ENCODE assay signal across 28 cellular contexts in the genomic region with DNA sequence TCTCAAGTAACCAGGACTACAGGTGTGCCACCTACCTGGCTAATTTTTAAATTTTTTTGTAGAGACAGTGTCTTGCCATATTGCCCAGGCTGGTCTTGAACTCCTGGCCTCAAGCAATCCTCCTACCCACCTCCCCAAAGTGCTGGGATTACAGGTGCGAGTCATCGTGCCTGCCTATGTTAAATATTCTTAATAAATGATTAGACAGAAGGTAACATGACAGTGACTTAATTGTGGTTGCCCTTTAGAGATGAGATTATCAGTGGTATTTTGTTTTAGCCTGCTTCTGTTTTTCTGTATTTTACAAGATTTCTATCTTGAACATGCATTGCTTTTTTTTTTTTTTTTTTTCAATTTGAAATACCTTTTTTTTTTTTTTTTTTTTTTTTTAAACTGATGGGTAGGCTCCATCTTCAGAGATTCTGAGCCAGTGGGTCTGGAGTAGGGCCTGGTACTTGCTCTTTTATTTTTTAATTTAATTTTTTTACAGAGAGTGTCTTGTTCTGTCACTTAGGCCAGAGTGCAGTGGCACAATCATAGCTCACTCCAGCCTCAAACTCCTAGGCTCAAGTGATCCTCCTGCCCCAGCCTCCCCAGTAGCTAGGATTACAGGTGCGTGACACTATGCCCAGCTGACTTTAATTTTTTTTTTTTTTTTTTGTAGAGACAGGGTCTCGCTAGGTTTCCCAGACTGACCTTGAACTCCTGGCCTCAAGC.
A peak's percentile ranks its signal among the peaks of the same experiment; 100 is the strongest.
DNase-seq lines count a peak whose midpoint lies in the region; ATAC-seq and TF ChIP-seq lines count a peak whose summit lies in the region.
"Had no signal": no experiment of that assay in that cellular context is flagged by ENCODE, and none has a peak within 500 bp of the region (broad histone marks: within the 10 kb centered on the region; RNA-seq: fewer than 3 reads in every experiment).

No MANE protein-coding gene starts in this region.

- TF ChIP-seq EP300 in stomach (IDR thresholded peaks at IDR 0.05), result no peak

- intact Hi-C loops in stomach (cut with DNase I; ENCODE audit: low total_unique reads) (no loop called here), vagina (cut with DNase I) (no loop called here)

- TF ChIP-seq CTCF in foreskin keratinocyte (conservative IDR thresholded peaks at IDR 0.05) (no peak), stomach (IDR thresholded peaks at IDR 0.05) (no peak), vagina (IDR thresholded peaks at IDR 0.05) (no peak)

- H3K9me3 ChIP-seq in thymus (ENCODE audit: control insufficient read depth), result no peaks in the 10 kb centered on the region
- H3K9me3 ChIP-seq in stomach, result no peaks in the 10 kb centered on the region
- H3K9me3 ChIP-seq in vagina, result no peaks in the 10 kb centered on the region
- H3K9me3 ChIP-seq: gastrocnemius medialis, mucosa of descending colon had no signal

- H3K4me3 Mint-ChIP-seq in activated naive CD8-positive, alpha-beta T cell, result no peak overlapping the region
- no peak overlapping the region for H3K4me3 Mint-ChIP-seq in activated naive CD8-positive, alpha-beta T cell treated with anti-CD3 and anti-CD28 coated beads for 36 hours
- H3K4me3 Mint-ChIP-seq in T-helper 2 cell treated with Interferon-gamma antibody and Interleukin-4, amounts not matched to agents 5 μg/mL and 100 μg/mL, for 36 hours, result no peak overlapping the region
- H3K4me3 Mint-ChIP-seq: activated CD8-positive, alpha-beta T cell treated with anti-CD3 and anti-CD28 coated beads, Interleukin-2, amount 10 ng/mL, durations not matched to agents 7 days and 5 days; B cell; natural killer cell; stimulated activated memory B cell treated with anti-CD40 and anti-IgM and Interleukin-4, amounts not matched to agents 10 μg/mL and 1 μg/mL and 100 μg/mL, for 72 hours had no signal

- TF ChIP-seq POLR2A in stomach (IDR thresholded peaks at IDR 0.05), result no peak
- no peak for TF ChIP-seq POLR2A in vagina (IDR thresholded peaks at IDR 0.05)

- H3K4me1 ChIP-seq in foreskin keratinocyte, result peaks cover 23% of the 10 kb centered on the region
- peaks cover 53% of the 10 kb centered on the region for H3K4me1 ChIP-seq in thymus (ENCODE audit: control insufficient read depth, insufficient read depth, low read length)
- peaks cover 24 to 79% (median 50%) of the 10 kb centered on the region in 4 donors for H3K4me1 ChIP-seq in stomach
- H3K4me1 ChIP-seq in vagina, result peaks cover 39% of the 10 kb centered on the region

- 96% methylated on average over 4 of the region's 4 CpGs for WGBS in thymus
- WGBS in stomach, 5 donors, result 84 to 96% (median 95%) methylated on average over 4 of the region's 4 CpGs

- ATAC-seq in foreskin keratinocyte, result no peak
- ATAC-seq: activated CD8-positive, alpha-beta T cell treated with anti-CD3 and anti-CD28 coated beads, Interleukin-2, amount 10 ng/mL, durations not matched to agents 7 days and 5 days; gastrocnemius medialis; mucosa of descending colon; natural killer cell; stimulated activated memory B cell treated with anti-CD40 and anti-IgM and Interleukin-4, amounts not matched to agents 10 μg/mL and 1 μg/mL and 100 μg/mL, for 72 hours had no signal

- H3K4me3 ChIP-seq in thymus (ENCODE audit: low read length) (no peak overlapping the region), stomach (no peak overlapping the region), vagina (no peak overlapping the region)
- H3K4me3 ChIP-seq: gastrocnemius medialis, lung, mucosa of descending colon, PC-9 had no signal

- peaks cover 18% of the 10 kb centered on the region for H3K36me3 Mint-ChIP-seq in activated naive CD8-positive, alpha-beta T cell
- H3K36me3 Mint-ChIP-seq in activated naive CD8-positive, alpha-beta T cell treated with anti-CD3 and anti-CD28 coated beads for 36 hours, result peaks cover 17% of the 10 kb centered on the region
- H3K36me3 Mint-ChIP-seq in T-helper 2 cell treated with Interferon-gamma antibody and Interleukin-4, amounts not matched to agents 5 μg/mL and 100 μg/mL, for 36 hours (ENCODE audit: low read depth), result peaks cover 13% of the 10 kb centered on the region
- H3K36me3 Mint-ChIP-seq: natural killer cell had no signal

- H3K9me3 Mint-ChIP-seq in activated naive CD8-positive, alpha-beta T cell (ENCODE audit: low read depth), result no peaks in the 10 kb centered on the region
- H3K9me3 Mint-ChIP-seq in activated naive CD8-positive, alpha-beta T cell treated with anti-CD3 and anti-CD28 coated beads for 36 hours, result no peaks in the 10 kb centered on the region
- no peaks in the 10 kb centered on the region for H3K9me3 Mint-ChIP-seq in T-helper 2 cell treated with Interferon-gamma antibody and Interleukin-4, amounts not matched to agents 5 μg/mL and 100 μg/mL, for 36 hours
- H3K9me3 Mint-ChIP-seq: natural killer cell; stimulated activated memory B cell treated with anti-CD40 and anti-IgM and Interleukin-4, amounts not matched to agents 10 μg/mL and 1 μg/mL and 100 μg/mL, for 72 hours had no signal

- no peaks in the 10 kb centered on the region for H3K27me3 Mint-ChIP-seq in activated naive CD8-positive, alpha-beta T cell
- H3K27me3 Mint-ChIP-seq in activated naive CD8-positive, alpha-beta T cell treated with anti-CD3 and anti-CD28 coated beads for 36 hours, result no peaks in the 10 kb centered on the region
- H3K27me3 Mint-ChIP-seq in T-helper 2 cell treated with Interferon-gamma antibody and Interleukin-4, amounts not matched to agents 5 μg/mL and 100 μg/mL, for 36 hours (ENCODE audit: low read depth), result no peaks in the 10 kb centered on the region
- H3K27me3 Mint-ChIP-seq: B cell; stimulated activated memory B cell treated with anti-CD40 and anti-IgM and Interleukin-4, amounts not matched to agents 10 μg/mL and 1 μg/mL and 100 μg/mL, for 72 hours had no signal

- peak overlapping the region; percentile 70 for H3K27ac ChIP-seq in foreskin keratinocyte
- H3K27ac ChIP-seq in thymus (ENCODE audit: low read depth), result peak overlapping the region; percentile 15
- H3K27ac ChIP-seq in stomach, result peak overlapping the region in 1 of 5 donors; percentile 41
- H3K27ac ChIP-seq in vagina, result no peak overlapping the region
- H3K27ac ChIP-seq: brain microvascular endothelial cell, gastrocnemius medialis, PC-9 had no signal

- H3K27ac Mint-ChIP-seq in activated naive CD8-positive, alpha-beta T cell, result peak overlapping the region; percentile 41
- no peak overlapping the region for H3K27ac Mint-ChIP-seq in activated naive CD8-positive, alpha-beta T cell treated with anti-CD3 and anti-CD28 coated beads for 36 hours
- H3K27ac Mint-ChIP-seq in T-helper 2 cell treated with Interferon-gamma antibody and Interleukin-4, amounts not matched to agents 5 μg/mL and 100 μg/mL, for 36 hours, result peak overlapping the region; percentile 43
- H3K27ac Mint-ChIP-seq: activated CD8-positive, alpha-beta T cell treated with anti-CD3 and anti-CD28 coated beads, Interleukin-2, amount 10 ng/mL, durations not matched to agents 7 days and 5 days; B cell; stimulated activated memory B cell treated with anti-CD40 and anti-IgM and Interleukin-4, amounts not matched to agents 10 μg/mL and 1 μg/mL and 100 μg/mL, for 72 hours had no signal

- peaks cover 59% of the 10 kb centered on the region for H3K4me1 Mint-ChIP-seq in activated naive CD8-positive, alpha-beta T cell (ENCODE audit: low read depth)
- peaks cover 45% of the 10 kb centered on the region for H3K4me1 Mint-ChIP-seq in activated naive CD8-positive, alpha-beta T cell treated with anti-CD3 and anti-CD28 coated beads for 36 hours
- H3K4me1 Mint-ChIP-seq in T-helper 2 cell treated with Interferon-gamma antibody and Interleukin-4, amounts not matched to agents 5 μg/mL and 100 μg/mL, for 36 hours (ENCODE audit: low read depth), result peaks cover 67% of the 10 kb centered on the region
- H3K4me1 Mint-ChIP-seq: B cell had no signal

- DNase-seq in activated naive CD8-positive, alpha-beta T cell treated with anti-CD3 and anti-CD28 coated beads for 36 hours, result no peak
- DNase-seq in T-helper 2 cell treated with Interferon-gamma antibody and Interleukin-4, amounts not matched to agents 5 μg/mL and 100 μg/mL, for 36 hours (ENCODE audit: low spot score), result no peak
- DNase-seq in foreskin keratinocyte (no peak), SW480 (ENCODE audit: low spot score) (no peak), stomach (no peak), vagina (ENCODE audit: extremely low spot score in 2 of 2) (no peak)
- DNase-seq: activated CD8-positive, alpha-beta T cell treated with anti-CD3 and anti-CD28 coated beads, Interleukin-2, amount 10 ng/mL, durations not matched to agents 7 days and 5 days; activated naive CD4-positive, alpha-beta T cell; activated T-cell treated with anti-CD3 and anti-CD28 coated beads for 4 hours; amniotic stem cell; brain microvascular endothelial cell; gastrocnemius medialis; KG1; MM.1S; mucosa of descending colon; natural killer cell; NCI-H2029; NCI-H524 treated with DMSO at 0.1 percent for 48 hours; NK-92 treated with Interleukin-12 subunit alpha and Interleukin-12 subunit beta, amount 100 ng/mL, for 24 hours; nucleus accumbens; PC-9; SHP77; stimulated activated CD4-positive, alpha-beta T cell treated with anti-CD3 and anti-CD28 coated beads, Interleukin-15, amount 100 ng/mL, for 24 hours had no signal

- no peaks in the 10 kb centered on the region for H3K27me3 ChIP-seq in foreskin keratinocyte
- no peaks in the 10 kb centered on the region for H3K27me3 ChIP-seq in thymus (ENCODE audit: control insufficient read depth, insufficient read depth)
- no peaks in the 10 kb centered on the region for H3K27me3 ChIP-seq in stomach
- no peaks in the 10 kb centered on the region for H3K27me3 ChIP-seq in vagina
- H3K27me3 ChIP-seq: brain microvascular endothelial cell, gastrocnemius medialis had no signal

- H3K36me3 ChIP-seq in thymus (ENCODE audit: control insufficient read depth, insufficient read depth) (no peaks in the 10 kb centered on the region), stomach (no peaks in the 10 kb centered on the region), vagina (no peaks in the 10 kb centered on the region)
- H3K36me3 ChIP-seq: brain microvascular endothelial cell, gastrocnemius medialis had no signal
